ENCODE assay signal across 8 cellular contexts in the genomic region with DNA sequence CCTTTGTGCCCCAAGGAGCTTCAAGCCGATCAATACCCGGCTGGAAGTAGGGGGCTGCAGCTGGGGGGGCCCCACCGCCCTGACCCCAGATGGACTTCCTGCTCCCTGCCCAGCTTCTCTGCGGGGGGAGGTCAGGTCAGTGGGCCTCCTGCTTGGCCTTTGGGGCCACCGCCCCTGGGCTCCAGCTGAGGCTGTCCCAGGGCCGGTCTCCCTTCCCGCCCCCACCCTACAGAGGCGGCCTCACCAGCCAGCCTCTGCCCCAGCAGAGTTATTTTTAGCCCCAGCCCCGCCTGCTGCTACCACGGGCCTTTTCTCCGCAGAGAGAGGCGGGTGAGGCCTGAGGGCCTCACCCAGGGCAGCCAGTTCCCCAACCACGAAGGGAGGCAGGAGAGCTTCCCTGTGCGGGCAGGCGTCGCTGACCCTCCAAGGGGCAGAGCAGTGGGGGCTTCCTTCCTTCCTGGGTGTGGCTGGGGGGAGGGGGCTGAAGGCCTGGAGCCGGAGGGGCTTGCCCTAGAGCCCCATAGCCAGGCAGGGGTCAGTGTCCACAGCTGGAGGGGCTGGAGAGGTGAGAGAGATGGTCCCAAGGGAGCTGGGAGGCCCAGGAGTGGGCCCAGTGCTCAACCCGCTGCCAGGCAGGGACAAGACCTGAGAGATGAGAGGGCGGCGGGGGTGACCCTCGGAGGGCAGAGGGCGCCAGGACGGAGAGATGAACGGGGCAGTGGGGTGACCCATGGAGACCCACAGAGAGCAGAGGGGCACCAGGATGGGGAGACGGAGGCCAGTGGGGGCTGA. TPM values are rescaled to one million over a fixed set of nuclear protein-coding genes. Genes with fewer than 3 reads are reported as not detected.
DNase-seq lines count a peak whose midpoint lies in the region; ATAC-seq and TF ChIP-seq lines count a peak whose summit lies in the region.

No MANE protein-coding gene starts in this region.

- TF ChIP-seq CTCF in Panc1 (IDR thresholded peaks at IDR 0.05) (no peak), mesothelial cell of epicardium (IDR thresholded peaks at IDR 0.05; ENCODE audit: unreplicated experiment) (no peak), GM13976 (IDR thresholded peaks at IDR 0.05; ENCODE audit: borderline replicate concordance, control extremely low read depth, extremely low read depth, insufficient read depth, missing control alignments) (no peak)

- no peaks in the 10 kb centered on the region for H3K36me3 ChIP-seq in Panc1 (ENCODE audit: control insufficient read depth, insufficient read depth, low read length)
- no peaks in the 10 kb centered on the region for H3K36me3 ChIP-seq in CD4-positive, alpha-beta memory T cell (ENCODE audit: insufficient read depth, low read length)

- no peaks in the 10 kb centered on the region for H3K9me3 ChIP-seq in Panc1 (ENCODE audit: control insufficient read depth, insufficient read depth, low read depth, low read length)
- H3K9me3 ChIP-seq in CD4-positive, alpha-beta memory T cell (ENCODE audit: control insufficient read depth in 1 of 2, low read length in 2 of 2), result no peaks in the 10 kb centered on the region

- H3K9me3 Mint-ChIP-seq in dendritic cell treated with granulocyte-macrophage colony-stimulating factor and Interleukin-4, amounts not matched to agents 40 ng/mL and 50 ng/mL, for 4 days, result no peaks in the 10 kb centered on the region
- H3K9me3 Mint-ChIP-seq in mesothelial cell of epicardium, result no peaks in the 10 kb centered on the region
- no peaks in the 10 kb centered on the region for H3K9me3 Mint-ChIP-seq in CD4-positive, alpha-beta memory T cell

- H3K27me3 Mint-ChIP-seq in dendritic cell treated with granulocyte-macrophage colony-stimulating factor and Interleukin-4, amounts not matched to agents 40 ng/mL and 50 ng/mL, for 4 days, result no peaks in the 10 kb centered on the region
- no peaks in the 10 kb centered on the region for H3K27me3 Mint-ChIP-seq in mesothelial cell of epicardium (ENCODE audit: low read depth)
- no peaks in the 10 kb centered on the region for H3K27me3 Mint-ChIP-seq in CD4-positive, alpha-beta memory T cell

- H3K27ac ChIP-seq in Panc1 (ENCODE audit: low read length), result peak overlapping the region; percentile 94
- no peak overlapping the region for H3K27ac ChIP-seq in CD4-positive, alpha-beta memory T cell (ENCODE audit: low read depth, low read length)

- ATAC-seq in GM18502 (IDR thresholded peaks at IDR 0.05; ENCODE audit: poor library complexity, unreplicated experiment) (peak; percentile 41), HG02759 (IDR thresholded peaks at IDR 0.05; ENCODE audit: unreplicated experiment) (peak; percentile 55), Panc1 (peak; percentile 63)

- DNase-seq in Panc1 (ENCODE audit: low read depth, low spot score) (no peak), mesothelial cell of epicardium (ENCODE audit: low spot score in 2 of 2, unreplicated experiment in 2 of 2) (no peak), ureter (ENCODE audit: low spot score) (peak; percentile 88), GM13976 (ENCODE audit: low spot score) (no peak)
- no peak for DNase-seq in CD4-positive, alpha-beta memory T cell

- no TSS peak for BruUV-seq in Panc1 (replicated peaks; lab: Mats Ljungman, UMichigan)

- H3K4me1 ChIP-seq in Panc1 (ENCODE audit: control insufficient read depth, insufficient read depth, low read length), result peaks cover 58% of the 10 kb centered on the region
- H3K4me1 ChIP-seq in CD4-positive, alpha-beta memory T cell (ENCODE audit: insufficient read depth, low read length), result peaks cover 18% of the 10 kb centered on the region

- H3K27me3 ChIP-seq in Panc1 (ENCODE audit: control insufficient read depth, insufficient read depth, low read length), result no peaks in the 10 kb centered on the region
- no peaks in the 10 kb centered on the region for H3K27me3 ChIP-seq in CD4-positive, alpha-beta memory T cell (ENCODE audit: insufficient read depth, low read length)

- peak overlapping the region; percentile 76 for H3K4me3 Mint-ChIP-seq in dendritic cell treated with granulocyte-macrophage colony-stimulating factor and Interleukin-4, amounts not matched to agents 40 ng/mL and 50 ng/mL, for 4 days
- no peak overlapping the region for H3K4me3 Mint-ChIP-seq in mesothelial cell of epicardium
- no peak overlapping the region for H3K4me3 Mint-ChIP-seq in CD4-positive, alpha-beta memory T cell

- H3K36me3 Mint-ChIP-seq in dendritic cell treated with granulocyte-macrophage colony-stimulating factor and Interleukin-4, amounts not matched to agents 40 ng/mL and 50 ng/mL, for 4 days (ENCODE audit: low read depth), result peaks cover 6% of the 10 kb centered on the region
- H3K36me3 Mint-ChIP-seq in mesothelial cell of epicardium, result no peaks in the 10 kb centered on the region
- H3K36me3 Mint-ChIP-seq in CD4-positive, alpha-beta memory T cell, result peaks cover 0 to 1% of the 10 kb centered on the region in 2 donors

- H3K27ac Mint-ChIP-seq in dendritic cell treated with granulocyte-macrophage colony-stimulating factor and Interleukin-4, amounts not matched to agents 40 ng/mL and 50 ng/mL, for 4 days, result peak overlapping the region; percentile 96
- peak overlapping the region; percentile 69 for H3K27ac Mint-ChIP-seq in mesothelial cell of epicardium
- H3K27ac Mint-ChIP-seq in CD4-positive, alpha-beta memory T cell, result peak overlapping the region in 2 of 7 donors; percentile 43 to 63

- intact Hi-C loops in Panc1 (cut with micrococcal nuclease; ENCODE audit: unreplicated experiment), result no loop called here
- intact Hi-C loops in dendritic cell treated with granulocyte-macrophage colony-stimulating factor and Interleukin-4, amounts not matched to agents 40 ng/mL and 50 ng/mL, for 4 days (cut with micrococcal nuclease), result loop anchor here (5.0 kb wide), 1 partner anchor 34 kb away; no protein-coding TSS in a partner anchor
- intact Hi-C loops in CD4-positive, alpha-beta memory T cell (cut with micrococcal nuclease), result no loop called here

- peaks cover 63% of the 10 kb centered on the region for H3K4me1 Mint-ChIP-seq in dendritic cell treated with granulocyte-macrophage colony-stimulating factor and Interleukin-4, amounts not matched to agents 40 ng/mL and 50 ng/mL, for 4 days (ENCODE audit: low read depth)
- H3K4me1 Mint-ChIP-seq in mesothelial cell of epicardium, result peaks cover 53% of the 10 kb centered on the region
- H3K4me1 Mint-ChIP-seq in CD4-positive, alpha-beta memory T cell, result peaks cover 4 to 28% (median 12%) of the 10 kb centered on the region in 4 donors

- H3K4me3 ChIP-seq in Panc1 (ENCODE audit: low read depth in 2 of 2, low read length in 2 of 2), result peak overlapping the region in 1 of 2 experiments; percentile 5; a peak in 1 of 4 replicates
- H3K4me3 ChIP-seq in CD4-positive, alpha-beta memory T cell (ENCODE audit: low read length in 2 of 2), result no peak overlapping the region

- POLR2A ChIA-PET in Panc1 (lab: Charles Lee), result interaction anchor here (0.6 kb wide), 1 partner anchor 25 kb away, joined by 4 read pairs; no protein-coding TSS in a partner anchor
- POLR2A ChIA-PET in CD4-positive, alpha-beta memory T cell (lab: Charles Lee; ENCODE audit: partially characterized antibody), result interaction anchor here (1.1 to 1.3 kb wide), 2 partner anchors 24 to 26 kb away, joined by 3 read pairs; no protein-coding TSS in a partner anchor

- in situ Hi-C loops in Panc1 (cut with HindIII; ENCODE audit: low pct_unique_long_range_greater_than_20kb, low sequenced_read_pairs), result no loop called here
- in situ Hi-C loops in GM13976 (cut with MboI; ENCODE audit: low sequenced_read_pairs, unreplicated experiment), result no loop called here

- CTCF ChIA-PET in Panc1 (lab: Charles Lee), result interaction anchor here (0.5 to 0.7 kb wide), 4 partner anchors 22 to 463 kb away, joined by 3 to 9 read pairs (median 3); no protein-coding TSS in a partner anchor
- CTCF ChIA-PET in CD4-positive, alpha-beta memory T cell (lab: Charles Lee; ENCODE audit: partially characterized antibody), result no interaction called here

RNA-seq across cellular contexts. Expression of a gene that starts 24.6 kb away (rescaled TPM):
- total RNA-seq in Panc1 (2021; ENCODE audit: unreplicated experiment) (51.6 TPM), mesothelial cell of epicardium (23.9 to 24.7 TPM (median 24.2 TPM) in 3 replicates), ureter (46.0 TPM)
- polyA plus RNA-seq in Panc1 (2012; ENCODE audit: insufficient read length), result 56.2 TPM
- 1 to 10 TPM; 9.4 to 9.9 TPM for total RNA-seq in CD4-positive, alpha-beta memory T cell
- polyA plus RNA-seq in CD4-positive, alpha-beta memory T cell, result 1 to 10 TPM in 1 of 2 donors, under 1 TPM in 1; 0.92 to 3.2 TPM
